In the genomic region with DNA sequence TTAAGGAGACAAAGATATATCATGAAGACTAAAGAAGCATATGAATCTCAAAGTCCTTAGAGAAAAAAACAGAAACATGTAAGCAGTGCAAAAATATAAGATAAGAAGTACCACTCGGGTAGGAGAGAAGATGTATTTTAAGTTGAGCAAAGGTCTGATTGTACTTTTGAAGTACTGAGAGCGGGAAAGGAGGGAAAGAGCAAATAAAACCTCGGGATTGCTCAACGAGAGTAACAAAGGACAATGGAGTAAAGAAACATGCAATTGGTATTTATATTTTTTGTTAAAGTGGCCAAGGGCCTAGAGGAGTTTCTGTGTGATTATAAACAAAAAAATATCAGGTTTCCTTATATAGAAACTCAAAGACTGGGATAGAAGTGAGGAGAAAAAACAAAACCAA, we compare ENCODE assay signal across 27 cellular contexts.
"Had no signal": no experiment of that assay in that cellular context is flagged by ENCODE, and none has a peak within 500 bp of the region (broad histone marks: within the 10 kb centered on the region; RNA-seq: fewer than 3 reads in every experiment).

No MANE protein-coding gene starts in this region.

- H3K4me2 ChIP-seq: neural progenitor cell had no signal

- H3K27me3 ChIP-seq: neural progenitor cell, ovary, sigmoid colon, suprapubic skin, testis, tibial nerve, upper lobe of left lung, vagina had no signal

- H3K27ac ChIP-seq: neural progenitor cell, ovary, parathyroid adenoma, psoas muscle, sigmoid colon, suprapubic skin, testis, tibial nerve, upper lobe of left lung, vagina had no signal

- H3K9me3 ChIP-seq: ovary, psoas muscle, sigmoid colon, suprapubic skin, testis, tibial nerve, upper lobe of left lung, vagina had no signal

- H3K9ac ChIP-seq: neural progenitor cell, parathyroid adenoma had no signal

- ATAC-seq: naive thymus-derived CD4-positive, alpha-beta T cell; natural killer cell; psoas muscle; right cardiac atrium; stimulated activated memory B cell treated with anti-CD40 and anti-IgM and Interleukin-4, amounts not matched to agents 10 μg/mL and 1 μg/mL and 100 μg/mL, for 72 hours; stimulated activated naive CD8-positive, alpha-beta T cell treated with anti-CD3 and anti-CD28 coated beads, Interleukin-15, amount 100 ng/mL, for 72 hours; stimulated activated naive CD8-positive, alpha-beta T cell treated with anti-CD3 and anti-CD28 coated beads, Interleukin-15, Interleukin-2, amounts not matched to agents 100 U/mL and 50 U/mL, for 24 hours had no signal

- H3K79me2 ChIP-seq: parathyroid adenoma had no signal

- H3K4me1 ChIP-seq: parathyroid adenoma, sigmoid colon, suprapubic skin, testis, tibial nerve, upper lobe of left lung, vagina had no signal

- H2AFZ ChIP-seq: neural progenitor cell, parathyroid adenoma had no signal

- H3K4me3 ChIP-seq: neural progenitor cell, ovary, psoas muscle, sigmoid colon, suprapubic skin, testis, tibial nerve, upper lobe of left lung, vagina had no signal

- FAIRE-seq: small intestine, urothelium cell line had no signal

- DNase-seq: naive thymus-derived CD4-positive, alpha-beta T cell; natural killer cell; occipital lobe; ovary; posterior cingulate gyrus; psoas muscle; right cardiac atrium; sigmoid colon; small intestine; stimulated activated CD4-positive, alpha-beta T cell treated with anti-CD3 and anti-CD28 coated beads, Interleukin-1b, Interleukin-23, amount 100 ng/mL, for 48 hours; stimulated activated CD4-positive, alpha-beta T cell treated with anti-CD3 and anti-CD28 coated beads, Interleukin-4, amount 100 ng/mL, for 1 hour; stimulated activated CD4-positive, alpha-beta T cell treated with anti-CD3 and anti-CD28 coated beads, Interleukin-4, amount 100 ng/mL, for 4 hours; stimulated activated CD8-positive, alpha-beta memory T cell treated with anti-CD3 and anti-CD28 coated beads, Interleukin-4, amount 100 ng/mL, for 48 hours; stimulated activated naive CD4-positive, alpha-beta T cell; stimulated activated naive CD8-positive, alpha-beta T cell treated with anti-CD3 and anti-CD28 coated beads, Interleukin-15, amount 100 ng/mL, for 72 hours; stimulated activated naive CD8-positive, alpha-beta T cell treated with anti-CD3 and anti-CD28 coated beads, Interleukin-15, Interleukin-2, amounts not matched to agents 100 U/mL and 50 U/mL, for 24 hours; substantia nigra; testis; trophoblast cell; upper lobe of left lung had no signal

- H3K36me3 ChIP-seq: neural progenitor cell, ovary, sigmoid colon, suprapubic skin, tibial nerve, upper lobe of left lung, vagina had no signal
